Comparison of ENCODE assay signal across 35 cellular contexts in the genomic region with DNA sequence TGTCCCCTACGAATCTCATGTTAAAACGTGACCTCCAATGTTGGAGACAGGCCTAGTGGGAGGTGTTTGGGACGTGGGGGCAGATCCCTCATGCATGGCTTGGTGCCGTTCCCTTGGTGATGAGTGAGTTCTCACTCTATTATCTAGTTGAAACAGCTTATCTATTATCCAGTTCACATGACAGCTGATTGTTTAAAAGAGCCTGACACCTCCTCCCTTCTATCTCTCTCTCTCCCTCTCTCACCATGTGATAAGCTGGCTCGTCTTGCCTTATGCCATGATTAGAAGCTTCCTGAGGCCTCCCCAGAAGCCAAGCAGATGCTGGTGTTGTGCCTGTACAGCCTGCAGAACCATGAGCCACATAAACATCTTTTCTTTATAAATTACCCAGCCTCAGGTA.
"Had no signal": no experiment of that assay in that cellular context is flagged by ENCODE, and none has a peak within 500 bp of the region (broad histone marks: within the 10 kb centered on the region; RNA-seq: fewer than 3 reads in every experiment).

No MANE protein-coding gene starts in this region.

- H3K9me3 Mint-ChIP-seq: activated B cell treated with CpG ODN at 0.5 μM for 24 hours; activated CD4-positive, alpha-beta memory T cell treated with anti-CD3 and anti-CD28 coated beads for 36 hours; activated CD8-positive, alpha-beta T cell treated with anti-CD3 and anti-CD28 coated beads for 36 hours; activated naive CD4-positive, alpha-beta T cell treated with anti-CD3 and anti-CD28 coated beads for 36 hours; activated naive CD8-positive, alpha-beta T cell treated with anti-CD3 and anti-CD28 coated beads for 36 hours; activated T-cell treated with anti-CD3 and anti-CD28 coated beads, Interleukin-2, amount 50 U/mL, for 72 hours; activated T-helper 17 cell treated with anti-CD3 and anti-CD28 coated beads, Interleukin-2, amount 50 U/mL, for 72 hours had no signal

- H3K27me3 Mint-ChIP-seq: activated CD4-positive, alpha-beta memory T cell treated with anti-CD3 and anti-CD28 coated beads for 36 hours; activated CD8-positive, alpha-beta T cell treated with anti-CD3 and anti-CD28 coated beads for 36 hours; activated naive CD8-positive, alpha-beta T cell treated with anti-CD3 and anti-CD28 coated beads for 36 hours; activated T-helper 17 cell treated with anti-CD3 and anti-CD28 coated beads, Interleukin-2, amount 50 U/mL, for 72 hours had no signal

- H3K27ac Mint-ChIP-seq: activated B cell treated with CpG ODN at 0.5 μM for 24 hours; activated CD4-positive, alpha-beta memory T cell treated with anti-CD3 and anti-CD28 coated beads for 36 hours; activated CD8-positive, alpha-beta T cell treated with anti-CD3 and anti-CD28 coated beads for 36 hours; activated naive CD4-positive, alpha-beta T cell treated with anti-CD3 and anti-CD28 coated beads for 36 hours; activated naive CD4-positive, alpha-beta T cell treated with anti-CD3 and anti-CD28 coated beads, Interleukin-2, amount 50 U/mL, for 72 hours; activated naive CD8-positive, alpha-beta T cell treated with anti-CD3 and anti-CD28 coated beads for 36 hours; activated T-helper 1 cell treated with anti-CD3 and anti-CD28 coated beads, Interleukin-12 subunit alpha, Interleukin-12 subunit beta, Interleukin-2, Interleukin-4 antibody, amounts not matched to agents 30 ng/mL and 10 ng/mL and 1 ng/mL, durations not matched to agents 14 hours and 24 hours and 36 hours; activated T-helper 17 cell treated with anti-CD3 and anti-CD28 coated beads, Interleukin-2, amount 50 U/mL, for 72 hours; T-cell; T-helper 2 cell treated with Interferon-gamma antibody and Interleukin-4, amounts not matched to agents 5 μg/mL and 100 μg/mL, for 36 hours had no signal

- H3K27ac ChIP-seq: adrenal gland, body of pancreas, brain microvascular endothelial cell, breast epithelium, VCaP had no signal

- H3K36me3 Mint-ChIP-seq: activated CD4-positive, alpha-beta memory T cell treated with anti-CD3 and anti-CD28 coated beads for 36 hours; activated naive CD4-positive, alpha-beta T cell treated with anti-CD3 and anti-CD28 coated beads, Interleukin-2, amount 50 U/mL, for 72 hours; activated naive CD8-positive, alpha-beta T cell treated with anti-CD3 and anti-CD28 coated beads for 36 hours; T-cell had no signal

- FAIRE-seq: astrocyte, TTC549 had no signal

- ATAC-seq: activated CD8-positive, alpha-beta T cell treated with anti-CD3 and anti-CD28 coated beads for 36 hours; activated naive CD4-positive, alpha-beta T cell treated with anti-CD3 and anti-CD28 coated beads, Interleukin-2, amount 50 U/mL, for 72 hours; activated T-cell treated with anti-CD3 and anti-CD28 coated beads, Interleukin-2, amount 50 U/mL, for 4 hours; activated T-cell treated with anti-CD3 and anti-CD28 coated beads, Interleukin-2, amount 50 U/mL, for 72 hours; activated T-helper 17 cell treated with anti-CD3 and anti-CD28 coated beads, Interleukin-2, amount 50 U/mL, for 72 hours; body of pancreas; T-cell had no signal

- H3K27me3 ChIP-seq: adrenal gland, body of pancreas, brain microvascular endothelial cell, breast epithelium had no signal

- H3K4me3 Mint-ChIP-seq: activated B cell treated with CpG ODN at 0.5 μM for 24 hours; activated CD4-positive, alpha-beta memory T cell treated with anti-CD3 and anti-CD28 coated beads for 36 hours; activated CD8-positive, alpha-beta T cell treated with anti-CD3 and anti-CD28 coated beads for 36 hours; activated naive CD4-positive, alpha-beta T cell treated with anti-CD3 and anti-CD28 coated beads for 36 hours; activated naive CD8-positive, alpha-beta T cell treated with anti-CD3 and anti-CD28 coated beads for 36 hours; activated T-cell treated with anti-CD3 and anti-CD28 coated beads, Interleukin-2, amount 50 U/mL, for 4 hours; activated T-cell treated with anti-CD3 and anti-CD28 coated beads, Interleukin-2, amount 50 U/mL, for 72 hours; activated T-helper 1 cell treated with anti-CD3 and anti-CD28 coated beads, Interleukin-12 subunit alpha, Interleukin-12 subunit beta, Interleukin-2, Interleukin-4 antibody, amounts not matched to agents 30 ng/mL and 10 ng/mL and 1 ng/mL, durations not matched to agents 14 hours and 24 hours and 36 hours; activated T-helper 17 cell treated with anti-CD3 and anti-CD28 coated beads, Interleukin-2, amount 50 U/mL, for 72 hours; T-cell; T-helper 2 cell treated with Interferon-gamma antibody and Interleukin-4, amounts not matched to agents 5 μg/mL and 100 μg/mL, for 36 hours had no signal

- H3K4me3 ChIP-seq: adrenal gland, body of pancreas, breast epithelium had no signal

- H3K36me3 ChIP-seq: adrenal gland, brain microvascular endothelial cell, breast epithelium had no signal

- H3K9me3 ChIP-seq: adrenal gland, body of pancreas, breast epithelium had no signal

- H3K4me1 ChIP-seq: adrenal gland, body of pancreas, breast epithelium had no signal

- H3K4me1 Mint-ChIP-seq: activated T-helper 17 cell treated with anti-CD3 and anti-CD28 coated beads, Interleukin-2, amount 50 U/mL, for 72 hours had no signal

- DNase-seq: activated B cell treated with CpG ODN at 0.5 μM for 24 hours; activated CD4-positive, alpha-beta memory T cell treated with anti-CD3 and anti-CD28 coated beads for 36 hours; activated CD4-positive, alpha-beta T cell treated with anti-CD3 and anti-CD28 coated beads for 48 hours; activated CD4-positive, alpha-beta T cell treated with anti-CD3 and anti-CD28 coated beads, Interleukin-2, amount 50 U/mL, for 1 hour; activated CD4-positive, alpha-beta T cell treated with anti-CD3 and anti-CD28 coated beads, Interleukin-2, amount 50 U/mL, for 4 hours; activated CD4-positive, CD25-positive, alpha-beta regulatory T cell treated with anti-CD3 and anti-CD28 coated beads, Interleukin-2, amount 50 U/mL, for 72 hours; activated CD8-positive, alpha-beta memory T cell treated with anti-CD3 and anti-CD28 coated beads, Interleukin-2, amount 50 U/mL, for 4 hours; activated CD8-positive, alpha-beta T cell treated with anti-CD3 and anti-CD28 coated beads for 36 hours; activated effector memory CD4-positive, alpha-beta T cell treated with anti-CD3 and anti-CD28 coated beads, Interleukin-2, amount 50 U/mL, for 16 hours; activated gamma-delta T cell treated with Interleukin-2 at 50 U/mL for 16 hours; activated naive CD4-positive, alpha-beta T cell; activated naive CD4-positive, alpha-beta T cell treated with anti-CD3 and anti-CD28 coated beads for 36 hours; activated naive CD4-positive, alpha-beta T cell treated with anti-CD3 and anti-CD28 coated beads, Interleukin-2, amount 50 U/mL, for 16 hours; activated naive CD8-positive, alpha-beta T cell treated with anti-CD3 and anti-CD28 coated beads for 36 hours; activated T-cell treated with anti-CD3 and anti-CD28 coated beads for 4 hours; activated T-cell treated with anti-CD3 and anti-CD28 coated beads, Interleukin-2, amount 50 U/mL, for 1 hour; activated T-cell treated with anti-CD3 and anti-CD28 coated beads, Interleukin-2, amount 50 U/mL, for 4 hours; activated T-cell treated with anti-CD3 and anti-CD28 coated beads, Interleukin-2, amount 50 U/mL, for 72 hours; adrenal gland; amniotic stem cell; aorta; body of pancreas; brain microvascular endothelial cell; central memory CD4-positive, alpha-beta T cell; T-cell; T-helper 2 cell; T-helper 9 cell had no signal
